In the genomic region with DNA sequence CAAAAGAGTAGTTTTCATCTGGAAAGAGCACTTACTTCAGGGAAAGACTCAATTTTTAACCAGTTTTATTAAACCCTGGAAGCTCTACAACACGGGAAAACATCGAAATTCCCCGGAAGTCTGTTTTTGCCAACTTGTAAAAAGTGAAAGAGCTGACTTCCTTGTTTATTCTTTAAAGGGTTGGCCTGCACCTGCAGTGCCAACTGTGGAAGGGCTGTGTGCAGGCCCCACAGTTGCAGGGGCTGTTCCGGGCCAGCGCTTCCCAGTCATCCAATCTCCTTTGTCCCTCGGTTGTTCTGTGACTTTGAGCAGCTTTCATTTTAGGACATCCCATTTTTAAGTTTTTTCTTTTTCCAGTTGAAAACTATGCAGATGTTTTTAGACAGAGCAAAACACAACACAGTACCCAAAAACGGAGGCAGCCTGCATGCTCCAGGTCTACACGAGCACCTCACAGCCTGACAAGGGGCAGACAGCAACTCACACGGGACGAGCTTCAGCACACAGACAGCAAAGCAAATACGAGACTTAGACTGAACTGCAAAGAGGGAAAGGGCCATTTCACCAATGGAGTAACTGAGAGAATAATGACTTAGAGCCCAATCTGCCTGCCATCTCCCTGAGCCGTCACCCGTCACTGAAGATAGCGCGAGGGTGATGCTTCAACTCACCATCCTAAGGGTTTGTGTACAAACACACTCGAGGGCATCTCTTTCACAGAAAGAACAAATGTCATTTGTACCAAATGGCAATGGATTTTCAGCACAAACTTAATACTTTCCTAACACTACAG, we compare ENCODE assay signal across 10 cellular contexts.
DNase-seq lines count a peak whose midpoint lies in the region; ATAC-seq and TF ChIP-seq lines count a peak whose summit lies in the region.
"Had no signal": no experiment of that assay in that cellular context is flagged by ENCODE, and none has a peak within 500 bp of the region (broad histone marks: within the 10 kb centered on the region; RNA-seq: fewer than 3 reads in every experiment).

No MANE protein-coding gene starts in this region.

- TF ChIP-seq CTCF in colonic mucosa (IDR thresholded peaks at IDR 0.05) (no peak), neutrophil (IDR thresholded peaks at IDR 0.05) (no peak), WERI-Rb-1 (IDR thresholded peaks at IDR 0.05; ENCODE audit: low read depth, low read length) (no peak)

- H3K36me3 ChIP-seq in colonic mucosa (no peaks in the 10 kb centered on the region), neutrophil (peaks cover 100% of the 10 kb centered on the region), WERI-Rb-1 (peaks cover 30% of the 10 kb centered on the region)

- peak; percentile 49 for DNase-seq in COLO668 (lab: John Stamatoyannopoulos, UW; ENCODE audit: unreplicated experiment)
- peak; percentile 50 for DNase-seq in colonic mucosa
- no peak for DNase-seq in NCI-H446 (lab: John Stamatoyannopoulos, UW)
- no peak for DNase-seq in NCI-H446 treated with DMSO at 0.1 percent for 48 hours (lab: John Stamatoyannopoulos, UW)
- DNase-seq in WERI-Rb-1 = no peak
- DNase-seq: GDM1, lower lobe of right lung had no signal

- peak; percentile 73 for ATAC-seq in HG02759 (IDR thresholded peaks at IDR 0.05; ENCODE audit: unreplicated experiment)
- no peak for ATAC-seq in HG03439 (IDR thresholded peaks at IDR 0.05; ENCODE audit: unreplicated experiment)

- peak overlapping the region; percentile 54 for H3K27ac ChIP-seq in colonic mucosa
- H3K27ac ChIP-seq in neutrophil = peak overlapping the region; percentile 45
- H3K27ac ChIP-seq in WERI-Rb-1 = no peak overlapping the region

- no peak overlapping the region for H3K4me3 ChIP-seq in colonic mucosa
- no peak overlapping the region for H3K4me3 ChIP-seq in neutrophil (ENCODE audit: low read depth in 1 of 2, low read length in 1 of 2)
- no peak overlapping the region for H3K4me3 ChIP-seq in WERI-Rb-1 (ENCODE audit: low read depth, low read length)
- H3K4me3 ChIP-seq: lower lobe of right lung had no signal

- H3K9me3 ChIP-seq in colonic mucosa = no peaks in the 10 kb centered on the region
- H3K9me3 ChIP-seq in neutrophil = no peaks in the 10 kb centered on the region
- H3K9me3 ChIP-seq in WERI-Rb-1 (ENCODE audit: severe bottlenecking) = no peaks in the 10 kb centered on the region
- H3K9me3 ChIP-seq: lower lobe of right lung had no signal

- no peaks in the 10 kb centered on the region for H3K27me3 ChIP-seq in colonic mucosa
- no peaks in the 10 kb centered on the region for H3K27me3 ChIP-seq in neutrophil
- H3K27me3 ChIP-seq in WERI-Rb-1 (ENCODE audit: insufficient read depth, low read depth, severe bottlenecking) = no peaks in the 10 kb centered on the region

- intact Hi-C loops in colonic mucosa (cut with DNase I) = no loop called here

- no peak overlapping the region for H3K9ac ChIP-seq in colonic mucosa (ENCODE audit: low read depth in 2 of 2, low read length in 2 of 2)

- H3K4me1 ChIP-seq in colonic mucosa (no peaks in the 10 kb centered on the region), neutrophil (ENCODE audit: control insufficient read depth in 1 of 2, insufficient read depth in 1 of 2, low read depth in 1 of 2, low read length in 1 of 2) (no peaks in the 10 kb centered on the region)

Comparison
In these comparisons a context has a peak if more than half of its experiments do, and no peak if none do; other contexts are left out.
1. DNase-seq: peak in COLO668 (single experiment) and colonic mucosa (single experiment); none in NCI-H446 (0 of 2), NCI-H446 treated with DMSO at 0.1 percent for 48 hours (single experiment) and WERI-Rb-1 (single experiment).